8 cellular contexts compared by ENCODE assay signal in genomic region chr20:32580970-32581838, GRCh38. TPM values are rescaled to one million over a fixed set of nuclear protein-coding genes. Genes with fewer than 3 reads are reported as not detected.
A peak's percentile ranks its signal among the peaks of the same experiment; 100 is the strongest.
DNase-seq lines count a peak whose midpoint lies in the region; ATAC-seq and TF ChIP-seq lines count a peak whose summit lies in the region.

No MANE protein-coding gene starts in this region.

- H3K79me2 ChIP-seq in hepatocyte: peaks cover 52% of the 10 kb centered on the region

- H3K4me1 ChIP-seq in HEK293 (ENCODE audit: control insufficient read depth, insufficient read depth, low read length) (peaks cover 3% of the 10 kb centered on the region), hepatocyte (ENCODE audit: insufficient read depth) (peaks cover 35% of the 10 kb centered on the region)

- DNase-seq in Ammon's horn (ENCODE audit: low spot score) (peak; percentile 42), WERI-Rb-1 (peak; percentile 99), hepatocyte (ENCODE audit: low spot score) (peak; percentile 68), ureter (ENCODE audit: low spot score) (no peak), NCI-H774 (lab: John Stamatoyannopoulos, UW) (no peak)

- H4K20me1 ChIP-seq in hepatocyte (ENCODE audit: insufficient read depth, poor library complexity, severe bottlenecking): no peaks in the 10 kb centered on the region

- no peak overlapping the region for H2AFZ ChIP-seq in hepatocyte

- H3K27ac ChIP-seq in HEK293 (ENCODE audit: extremely low read depth, low read depth, low read length) (no peak overlapping the region), WERI-Rb-1 (peak overlapping the region; percentile 97), hepatocyte (peak overlapping the region; percentile 84)

- H3K9me3 ChIP-seq in HEK293 (ENCODE audit: control insufficient read depth, insufficient read depth, low read depth, low read length) (no peaks in the 10 kb centered on the region), WERI-Rb-1 (ENCODE audit: severe bottlenecking) (no peaks in the 10 kb centered on the region), hepatocyte (ENCODE audit: low read depth) (no peaks in the 10 kb centered on the region)

- H3K36me3 ChIP-seq in HEK293 (ENCODE audit: control insufficient read depth in 2 of 2, insufficient read depth in 1 of 2, low read length in 2 of 2) (no peaks in the 10 kb centered on the region), WERI-Rb-1 (peaks cover 4% of the 10 kb centered on the region), hepatocyte (replicated peaks; ENCODE audit: insufficient read depth, low read depth) (no peaks in the 10 kb centered on the region)

- CTCF ChIA-PET in HEK293 (lab: Yijun Ruan, JAX): no interaction called here

- TF ChIP-seq CTCF in HEK293 (tag by site-specific recombination; IDR thresholded peaks at IDR 0.05) (no peak), WERI-Rb-1 (IDR thresholded peaks at IDR 0.05; ENCODE audit: low read depth, low read length) (no peak), hepatocyte (IDR thresholded peaks at IDR 0.05; ENCODE audit: poor library complexity) (no peak)

- peak overlapping the region; percentile 100 for H3K4me2 ChIP-seq in hepatocyte

- 40% methylated on average over 19 of the region's 19 CpGs for WGBS in hepatocyte (ENCODE audit: low lambda C conversion rate, missing lambda C conversion rate)

- no peak overlapping the region for H3K4me3 ChIP-seq in HEK293 (ENCODE audit: low read depth, low read length)
- H3K4me3 ChIP-seq in WERI-Rb-1 (ENCODE audit: low read depth, low read length): peak overlapping the region; percentile 27
- H3K4me3 ChIP-seq in hepatocyte: no peak overlapping the region

- ATAC-seq in GM21723 (IDR thresholded peaks at IDR 0.05; ENCODE audit: unreplicated experiment) (no peak), HG02642 (IDR thresholded peaks at IDR 0.05; ENCODE audit: poor library complexity, unreplicated experiment) (no peak)

- POLR2A ChIA-PET in HEK293 (lab: Yijun Ruan, JAX): no interaction called here

- H3K27me3 ChIP-seq in WERI-Rb-1 (ENCODE audit: insufficient read depth, low read depth, severe bottlenecking) (no peaks in the 10 kb centered on the region), hepatocyte (peaks cover 8% of the 10 kb centered on the region)

- no peaks in the 10 kb centered on the region for H3K9me2 ChIP-seq in hepatocyte (replicated peaks; ENCODE audit: insufficient read depth)

TF ChIP-seq in HEK293, 187 proteins besides CTCF, POLR2A, EP300 and RAD21 (continues in another document):
- TF ChIP-seq KLF9 (tag by site-specific recombination; IDR thresholded peaks at IDR 0.05; ENCODE audit: low read depth) (no peak), ZNF658 (tag by site-specific recombination; IDR thresholded peaks at IDR 0.05) (no peak), KLF1 (tag by site-specific recombination; IDR thresholded peaks at IDR 0.05) (peak; percentile 97), ZNF221 (tag by site-specific recombination; IDR thresholded peaks at IDR 0.05; ENCODE audit: borderline replicate concordance) (no peak), ZNF600 (tag by site-specific recombination; IDR thresholded peaks at IDR 0.05) (peak; percentile 85), ZNF777 (tag by site-specific recombination; IDR thresholded peaks at IDR 0.05; ENCODE audit: borderline replicate concordance) (no peak), ZNF214 (tag by site-specific recombination; IDR thresholded peaks at IDR 0.05; ENCODE audit: borderline replicate concordance) (no peak), ZBTB26 (tag by site-specific recombination; optimal IDR thresholded peaks at IDR 0.05) (no peak), GLIS2 (tag by site-specific recombination; IDR thresholded peaks at IDR 0.05) (peak; percentile 29), ZNF530 (tag by site-specific recombination; IDR thresholded peaks at IDR 0.05; ENCODE audit: low read depth) (no peak), WT1 (tag by site-specific recombination; IDR thresholded peaks at IDR 0.05) (no peak), EGR2 (tag by site-specific recombination; IDR thresholded peaks at IDR 0.05; ENCODE audit: low read depth) (peak; percentile 51; the same call in 1 of the 2 replicates), ZNF175 (tag by site-specific recombination; IDR thresholded peaks at IDR 0.05) (no peak), ZBTB7A (tag by site-specific recombination; IDR thresholded peaks at IDR 0.05; ENCODE audit: low read depth) (no peak), ZNF223 (tag by site-specific recombination; IDR thresholded peaks at IDR 0.05) (no peak), ZNF837 (tag by site-specific recombination; IDR thresholded peaks at IDR 0.05) (no peak), PATZ1 (tag by site-specific recombination; IDR thresholded peaks at IDR 0.05) (no peak), ZNF140 (tag by site-specific recombination; IDR thresholded peaks at IDR 0.05) (no peak), ZNF19 (tag by site-specific recombination; IDR thresholded peaks at IDR 0.05; ENCODE audit: low read depth) (no peak), ZFHX2 (tag by site-specific recombination; conservative IDR thresholded peaks at IDR 0.05) (peak; percentile 60), ZNF501 (tag by site-specific recombination; IDR thresholded peaks at IDR 0.05) (no peak), ZNF24 (tag by site-specific recombination; IDR thresholded peaks at IDR 0.05) (no peak), ZBTB17 (tag by site-specific recombination; IDR thresholded peaks at IDR 0.05) (no peak), GLI2 (tag by site-specific recombination; IDR thresholded peaks at IDR 0.05; ENCODE audit: borderline replicate concordance, low read depth) (no peak), ZNF23 (tag by site-specific recombination; IDR thresholded peaks at IDR 0.05; ENCODE audit: borderline replicate concordance) (no peak), GLIS1 (tag by site-specific recombination; IDR thresholded peaks at IDR 0.05) (peak; percentile 80)
- TF ChIP-seq, protein P1, sequence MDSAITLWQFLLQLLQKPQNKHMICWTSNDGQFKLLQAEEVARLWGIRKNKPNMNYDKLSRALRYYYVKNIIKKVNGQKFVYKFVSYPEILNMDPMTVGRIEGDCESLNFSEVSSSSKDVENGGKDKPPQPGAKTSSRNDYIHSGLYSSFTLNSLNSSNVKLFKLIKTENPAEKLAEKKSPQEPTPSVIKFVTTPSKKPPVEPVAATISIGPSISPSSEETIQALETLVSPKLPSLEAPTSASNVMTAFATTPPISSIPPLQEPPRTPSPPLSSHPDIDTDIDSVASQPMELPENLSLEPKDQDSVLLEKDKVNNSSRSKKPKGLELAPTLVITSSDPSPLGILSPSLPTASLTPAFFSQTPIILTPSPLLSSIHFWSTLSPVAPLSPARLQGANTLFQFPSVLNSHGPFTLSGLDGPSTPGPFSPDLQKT (IDR thresholded peaks at IDR 0.05; ENCODE audit: borderline replicate concordance, low read depth, low read length): no peak
- TF ChIP-seq, protein P2, sequence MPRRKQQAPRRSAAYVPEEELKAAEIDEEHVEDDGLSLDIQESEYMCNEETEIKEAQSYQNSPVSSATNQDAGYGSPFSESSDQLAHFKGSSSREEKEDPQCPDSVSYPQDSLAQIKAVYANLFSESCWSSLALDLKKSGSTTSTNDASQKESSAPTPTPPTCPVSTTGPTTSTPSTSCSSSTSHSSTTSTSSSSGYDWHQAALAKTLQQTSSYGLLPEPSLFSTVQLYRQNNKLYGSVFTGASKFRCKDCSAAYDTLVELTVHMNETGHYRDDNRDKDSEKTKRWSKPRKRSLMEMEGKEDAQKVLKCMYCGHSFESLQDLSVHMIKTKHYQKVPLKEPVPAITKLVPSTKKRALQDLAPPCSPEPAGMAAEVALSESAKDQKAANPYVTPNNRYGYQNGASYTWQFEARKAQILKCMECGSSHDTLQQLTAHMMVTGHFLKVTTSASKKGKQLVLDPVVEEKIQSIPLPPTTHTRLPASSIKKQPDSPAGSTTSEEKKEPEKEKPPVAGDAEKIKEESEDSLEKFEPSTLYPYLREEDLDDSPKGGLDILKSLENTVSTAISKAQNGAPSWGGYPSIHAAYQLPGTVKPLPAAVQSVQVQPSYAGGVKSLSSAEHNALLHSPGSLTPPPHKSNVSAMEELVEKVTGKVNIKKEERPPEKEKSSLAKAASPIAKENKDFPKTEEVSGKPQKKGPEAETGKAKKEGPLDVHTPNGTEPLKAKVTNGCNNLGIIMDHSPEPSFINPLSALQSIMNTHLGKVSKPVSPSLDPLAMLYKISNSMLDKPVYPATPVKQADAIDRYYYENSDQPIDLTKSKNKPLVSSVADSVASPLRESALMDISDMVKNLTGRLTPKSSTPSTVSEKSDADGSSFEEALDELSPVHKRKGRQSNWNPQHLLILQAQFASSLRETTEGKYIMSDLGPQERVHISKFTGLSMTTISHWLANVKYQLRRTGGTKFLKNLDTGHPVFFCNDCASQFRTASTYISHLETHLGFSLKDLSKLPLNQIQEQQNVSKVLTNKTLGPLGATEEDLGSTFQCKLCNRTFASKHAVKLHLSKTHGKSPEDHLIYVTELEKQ (tag by site-specific recombination; IDR thresholded peaks at IDR 0.05; ENCODE audit: borderline replicate concordance): no peak

RNA-seq across cellular contexts. Expression of gene NOL4L, which starts 3.9 kb away (rescaled TPM):
- total RNA-seq in hepatocyte (34.3 and 35.6 TPM in 2 replicates), ureter (40.7 TPM)
- 42.9 and 44.2 TPM in 2 replicates for polyA plus RNA-seq in hepatocyte

Comparison
In these comparisons a context has a peak if more than half of its experiments do, and no peak if none do; other contexts are left out.
1. DNase-seq: peak in Ammon's horn (single experiment), WERI-Rb-1 (single experiment) and hepatocyte (single experiment); none in ureter (single experiment) and NCI-H774 (single experiment).